ENCODE assay signal across 1 cellular context in the genomic region with DNA sequence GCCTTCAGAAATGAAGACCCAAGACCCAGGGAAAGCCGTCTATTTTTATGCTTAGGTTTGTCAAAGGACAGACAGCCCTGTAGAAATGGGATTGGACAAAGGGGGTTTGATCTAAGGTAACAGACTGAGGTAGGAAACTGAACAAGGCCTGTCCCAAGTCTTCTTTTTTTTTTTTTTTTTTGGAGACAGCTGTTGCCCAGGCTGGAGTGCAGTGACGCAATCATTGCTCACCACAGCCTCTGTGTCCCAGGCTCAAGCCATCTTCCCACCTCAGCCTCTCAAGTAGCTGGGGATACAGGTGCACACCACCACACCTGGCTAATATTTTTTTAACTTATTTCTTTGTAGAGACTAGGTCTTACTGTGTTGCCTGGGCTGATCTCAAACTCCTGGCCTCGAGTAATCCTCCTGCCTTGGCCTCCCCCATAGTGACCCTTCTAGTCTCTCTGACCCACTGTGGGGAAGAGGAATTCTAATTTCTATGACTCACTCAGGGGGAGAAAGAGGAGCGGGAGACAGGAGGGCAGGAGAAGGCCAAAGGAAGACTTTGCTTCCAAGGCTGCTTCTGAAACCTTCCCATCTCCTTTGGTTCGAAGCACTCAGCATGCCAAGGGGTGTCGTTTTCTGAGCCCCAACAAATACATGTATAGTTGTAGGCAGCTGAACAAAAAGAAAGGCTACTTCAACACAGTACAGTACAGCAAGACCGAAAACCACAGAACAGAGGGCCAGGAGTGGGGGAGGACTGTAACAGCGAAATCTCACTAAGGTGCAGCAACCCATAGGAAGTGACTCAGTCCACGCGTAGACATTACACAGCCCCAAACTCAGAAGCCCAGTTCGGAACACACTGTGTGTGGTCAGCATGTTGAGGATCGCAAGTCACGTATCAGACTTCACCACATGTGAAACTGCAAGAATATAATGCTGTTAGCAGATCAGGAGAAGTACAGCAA.
TF ChIP-seq lines count a peak whose summit lies in the region.

No MANE protein-coding gene starts in this region.

TF ChIP-seq in HepG2, 621 proteins besides CTCF, POLR2A, EP300 and RAD21:
- TF ChIP-seq, protein P1, sequence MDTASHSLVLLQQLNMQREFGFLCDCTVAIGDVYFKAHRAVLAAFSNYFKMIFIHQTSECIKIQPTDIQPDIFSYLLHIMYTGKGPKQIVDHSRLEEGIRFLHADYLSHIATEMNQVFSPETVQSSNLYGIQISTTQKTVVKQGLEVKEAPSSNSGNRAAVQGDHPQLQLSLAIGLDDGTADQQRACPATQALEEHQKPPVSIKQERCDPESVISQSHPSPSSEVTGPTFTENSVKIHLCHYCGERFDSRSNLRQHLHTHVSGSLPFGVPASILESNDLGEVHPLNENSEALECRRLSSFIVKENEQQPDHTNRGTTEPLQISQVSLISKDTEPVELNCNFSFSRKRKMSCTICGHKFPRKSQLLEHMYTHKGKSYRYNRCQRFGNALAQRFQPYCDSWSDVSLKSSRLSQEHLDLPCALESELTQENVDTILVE (CRISPR knock-in tag; IDR thresholded peaks at IDR 0.05): no peak
- TF ChIP-seq ZNF670 (CRISPR knock-in tag; IDR thresholded peaks at IDR 0.05; ENCODE audit: borderline replicate concordance): no peak
- TF ChIP-seq GFI1 (CRISPR knock-in tag; IDR thresholded peaks at IDR 0.05; ENCODE audit: borderline replicate concordance): no peak
- TF ChIP-seq, protein P2, sequence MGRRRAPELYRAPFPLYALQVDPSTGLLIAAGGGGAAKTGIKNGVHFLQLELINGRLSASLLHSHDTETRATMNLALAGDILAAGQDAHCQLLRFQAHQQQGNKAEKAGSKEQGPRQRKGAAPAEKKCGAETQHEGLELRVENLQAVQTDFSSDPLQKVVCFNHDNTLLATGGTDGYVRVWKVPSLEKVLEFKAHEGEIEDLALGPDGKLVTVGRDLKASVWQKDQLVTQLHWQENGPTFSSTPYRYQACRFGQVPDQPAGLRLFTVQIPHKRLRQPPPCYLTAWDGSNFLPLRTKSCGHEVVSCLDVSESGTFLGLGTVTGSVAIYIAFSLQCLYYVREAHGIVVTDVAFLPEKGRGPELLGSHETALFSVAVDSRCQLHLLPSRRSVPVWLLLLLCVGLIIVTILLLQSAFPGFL (CRISPR knock-in tag; IDR thresholded peaks at IDR 0.05): no peak
- TF ChIP-seq ASH2L (IDR thresholded peaks at IDR 0.05; ENCODE audit: insufficient read length, low read depth, low read length): no peak
- no peak for TF ChIP-seq ZNF563 (CRISPR knock-in tag; IDR thresholded peaks at IDR 0.05)
- no peak; the same call in 1 of the 2 replicates for TF ChIP-seq CEBPB (IDR thresholded peaks at IDR 0.05; ENCODE audit: borderline replicate concordance, low read depth, low read length)
- no peak for TF ChIP-seq ZMAT3 (CRISPR knock-in tag; conservative IDR thresholded peaks at IDR 0.05)
- TF ChIP-seq ISX (CRISPR knock-in tag; conservative IDR thresholded peaks at IDR 0.05): no peak
- no peak for TF ChIP-seq ZNF768 (CRISPR knock-in tag; IDR thresholded peaks at IDR 0.05)
- TF ChIP-seq ZNF713 (CRISPR knock-in tag; IDR thresholded peaks at IDR 0.05): no peak
- no peak for TF ChIP-seq ZBTB42 (CRISPR knock-in tag; IDR thresholded peaks at IDR 0.05)
TF ChIP-seq in HepG2: peak in this region for 0.
